In the genomic region with DNA sequence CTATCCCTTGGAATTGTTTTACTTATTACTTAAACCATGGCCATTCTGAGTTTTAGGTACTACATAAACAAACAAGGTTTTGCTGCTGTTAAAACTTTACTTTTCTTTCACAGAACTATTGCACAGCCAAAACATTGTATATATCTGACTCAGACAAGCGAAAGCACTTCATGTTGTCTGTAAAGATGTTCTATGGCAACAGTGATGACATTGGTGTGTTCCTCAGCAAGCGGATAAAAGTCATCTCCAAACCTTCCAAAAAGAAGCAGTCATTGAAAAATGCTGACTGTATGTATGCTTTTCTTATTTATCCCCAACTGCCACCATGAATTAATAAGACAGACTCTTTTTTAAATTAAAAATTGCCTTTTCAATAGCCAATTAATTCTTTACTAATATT, we compare ENCODE assay signal across 18 cellular contexts.
DNase-seq lines count a peak whose midpoint lies in the region; ATAC-seq, FAIRE-seq and TF ChIP-seq lines count a peak whose summit lies in the region.
"Had no signal": no experiment of that assay in that cellular context is flagged by ENCODE, and none has a peak within 500 bp of the region (broad histone marks: within the 10 kb centered on the region; RNA-seq: fewer than 3 reads in every experiment).

No MANE protein-coding gene starts in this region.

- H2BK5ac ChIP-seq in IMR-90 (ENCODE audit: low read depth, low read length, poor library complexity, severe bottlenecking): peak overlapping the region; percentile 4

- H3K79me1 ChIP-seq in IMR-90 (ENCODE audit: low read depth in 1 of 2, low read length in 2 of 2): peaks cover 12 to 47% of the 10 kb centered on the region in 2 experiments

- no peak overlapping the region for H3K4me2 ChIP-seq in IMR-90 (ENCODE audit: low read depth, low read length)

- no peak overlapping the region for H3K23ac ChIP-seq in IMR-90 (ENCODE audit: low read depth, low read length)

- CTCF ChIA-PET in IMR-90 (lab: Yijun Ruan, JAX): no interaction called here

- no peak overlapping the region for H3K14ac ChIP-seq in IMR-90 (replicated peaks; ENCODE audit: low read depth, low read length)

- H4K91ac ChIP-seq in IMR-90 (ENCODE audit: insufficient read depth, low read depth, low read length): no peak overlapping the region

- H3K4ac ChIP-seq in IMR-90 (ENCODE audit: low read depth, low read length): no peak overlapping the region

- in situ Hi-C loops in IMR-90 (cut with MboI; ENCODE audit: low sequenced_read_pairs): loop anchor here (10.0 kb wide), 1 partner anchor 304 kb away; no protein-coding TSS in a partner anchor

- no TSS peak for BruUV-seq in IMR-90 (replicated peaks; lab: Mats Ljungman, UMichigan)

- H3K4me3 ChIP-seq in IMR-90 (ENCODE audit: insufficient read depth, low read depth, low read length) (no peak overlapping the region), breast epithelium (no peak overlapping the region)
- H3K4me3 ChIP-seq: left lung, tibial artery had no signal

- dilution Hi-C loops in IMR-90 (cut with HindIII; ENCODE audit: low sequenced_read_pairs, unreplicated experiment): no loop called here

- peaks cover 24% of the 10 kb centered on the region for H3K36me3 ChIP-seq in IMR-90 (ENCODE audit: control insufficient read depth, insufficient read depth, low read length)
- H3K36me3 ChIP-seq in breast epithelium: no peaks in the 10 kb centered on the region

- H3K9me3 ChIP-seq in IMR-90 (ENCODE audit: control insufficient read depth, insufficient read depth, low read length) (no peaks in the 10 kb centered on the region), breast epithelium (no peaks in the 10 kb centered on the region)
- H3K9me3 ChIP-seq: Caco-2, left lung, tibial artery had no signal

- no peak overlapping the region for H2AK9ac ChIP-seq in IMR-90 (replicated peaks; ENCODE audit: low read depth, low read length, poor library complexity)

- H2BK20ac ChIP-seq in IMR-90 (ENCODE audit: low read depth, low read length): no peak overlapping the region

- DNase-seq in IMR-90 (peak; percentile 94), brain pericyte (ENCODE audit: low read depth, low spot score) (peak; percentile 12), breast epithelium (ENCODE audit: low spot score in 2 of 2) (no peak), SK-N-DZ (ENCODE audit: low spot score) (no peak)
- DNase-seq: activated CD4-positive, alpha-beta T cell treated with anti-CD3 and anti-CD28 coated beads for 4 hours; Caco-2; EL; left lung; NCI-H187 treated with DMSO at 0.1 percent for 48 hours; NCI-H446 treated with DMSO at 0.1 percent for 48 hours; right cardiac atrium; RPMI8226; stimulated activated naive CD4-positive, alpha-beta T cell treated with Interleukin-2 at 50 U/mL for 16 hours; tibial artery had no signal

- H3K4me1 ChIP-seq in IMR-90 (ENCODE audit: control insufficient read depth, insufficient read depth, low read length) (peaks cover 11% of the 10 kb centered on the region), breast epithelium (no peaks in the 10 kb centered on the region)
- H3K4me1 ChIP-seq: Caco-2, left lung had no signal

- peaks cover 11% of the 10 kb centered on the region for H3K9me1 ChIP-seq in IMR-90 (ENCODE audit: insufficient read depth, low read length)

- peak; percentile 45 for FAIRE-seq in islet of Langerhans (lab: Jason Lieb, UNC)
- FAIRE-seq: H54 had no signal

- no peak overlapping the region for H3K18ac ChIP-seq in IMR-90 (ENCODE audit: low read depth, low read length)

- no peak overlapping the region for H4K5ac ChIP-seq in IMR-90 (ENCODE audit: low read depth, low read length)

- POLR2A ChIA-PET in IMR-90 (lab: Charles Lee; ENCODE audit: unreplicated experiment): no interaction called here

- TF ChIP-seq CTCF in IMR-90 (conservative IDR thresholded peaks at IDR 0.05; ENCODE audit: low read depth, low read length) (no peak), breast epithelium (IDR thresholded peaks at IDR 0.05) (no peak)

- no peak overlapping the region for H2AFZ ChIP-seq in IMR-90 (replicated peaks; ENCODE audit: low read length, poor library complexity)

- H2AK5ac ChIP-seq in IMR-90 (ENCODE audit: low read depth, low read length): no peak overlapping the region

- no peak for TF ChIP-seq POLR2A in IMR-90 (IDR thresholded peaks at IDR 0.05; ENCODE audit: low read depth, low read length)
- no peak for TF ChIP-seq POLR2A in breast epithelium (IDR thresholded peaks at IDR 0.05)

- no peak overlapping the region for H2BK120ac ChIP-seq in IMR-90 (ENCODE audit: low read depth, low read length)

- peaks cover 20% of the 10 kb centered on the region for H4K20me1 ChIP-seq in IMR-90 (ENCODE audit: insufficient read depth, low read length)

- ATAC-seq in IMR-90 (ENCODE audit: low read depth) (peak; percentile 74), GM21526 (IDR thresholded peaks at IDR 0.05; ENCODE audit: low FRiP score, unreplicated experiment) (no peak), HG03439 (IDR thresholded peaks at IDR 0.05; ENCODE audit: unreplicated experiment) (no peak)
- ATAC-seq: left lung, right cardiac atrium had no signal

- no peak overlapping the region for H4K8ac ChIP-seq in IMR-90 (ENCODE audit: low read depth in 2 of 2, low read length in 2 of 2)

- no CpG with 5 or more reads among the region's 2 CpGs for WGBS in IMR-90 (ENCODE audit: extremely low coverage in 2 of 2, insufficient read length in 1 of 2), 2 experiments

- no peak overlapping the region for H3K9ac ChIP-seq in IMR-90 (ENCODE audit: low read depth, low read length)

- intact Hi-C loops in IMR-90 (cut with micrococcal nuclease): no loop called here
- intact Hi-C loops in breast epithelium (cut with DNase I; ENCODE audit: low total_unique reads): loop anchor here (2.0 kb wide), 1 partner anchor 50 kb away; no protein-coding TSS in a partner anchor

- H3K56ac ChIP-seq in IMR-90 (ENCODE audit: extremely low read depth, insufficient read depth, low read length): no peak overlapping the region

- H3K27me3 ChIP-seq in IMR-90 (ENCODE audit: control insufficient read depth, insufficient read depth, low read length) (no peaks in the 10 kb centered on the region), breast epithelium (no peaks in the 10 kb centered on the region)
- H3K27me3 ChIP-seq: left lung, tibial artery had no signal

- no peak overlapping the region for H3K27ac ChIP-seq in IMR-90 (ENCODE audit: insufficient read depth, low read length)
- H3K27ac ChIP-seq in breast epithelium: no peak overlapping the region
- H3K27ac ChIP-seq: left lung, tibial artery had no signal

- no peak overlapping the region for H2BK15ac ChIP-seq in IMR-90 (ENCODE audit: low read depth, low read length)

- no peak; the same call in 1 of the 2 replicates for TF ChIP-seq RAD21 in IMR-90 (IDR thresholded peaks at IDR 0.05; ENCODE audit: low read length)

TF ChIP-seq in IMR-90, 13 proteins besides CTCF, POLR2A, EP300 and RAD21:
- TF ChIP-seq MXI1 (IDR thresholded peaks at IDR 0.05; ENCODE audit: borderline replicate concordance, low read depth, low read length) (no peak), MAZ (IDR thresholded peaks at IDR 0.05; ENCODE audit: borderline replicate concordance, low read depth, low read length) (no peak), CEBPB (IDR thresholded peaks at IDR 0.05; ENCODE audit: low read depth, low read length) (peak; percentile 92), MAFK (IDR thresholded peaks at IDR 0.05; ENCODE audit: low read depth, low read length) (peak; percentile 89), SMC3 (IDR thresholded peaks at IDR 0.05; ENCODE audit: low read depth, low read length) (no peak), RFX5 (IDR thresholded peaks at IDR 0.05; ENCODE audit: low read depth, low read length) (0 out of 2 replicates have a peak, but pooled peaks have one; percentile 37), FOS (IDR thresholded peaks at IDR 0.05; ENCODE audit: low read depth, low read length) (peak; percentile 76; the same call in 1 of the 2 replicates), RCOR1 (IDR thresholded peaks at IDR 0.05; ENCODE audit: insufficient replicate concordance, low read length) (no peak), NFE2L2 (IDR thresholded peaks at IDR 0.05; ENCODE audit: low read depth, low read length) (no peak; the same call in 1 of the 2 replicates), CHD1 (IDR thresholded peaks at IDR 0.05; ENCODE audit: low read depth, low read length) (no peak), BHLHE40 (IDR thresholded peaks at IDR 0.05; ENCODE audit: low read depth, low read length) (no peak)
- TF ChIP-seq, protein P1, sequence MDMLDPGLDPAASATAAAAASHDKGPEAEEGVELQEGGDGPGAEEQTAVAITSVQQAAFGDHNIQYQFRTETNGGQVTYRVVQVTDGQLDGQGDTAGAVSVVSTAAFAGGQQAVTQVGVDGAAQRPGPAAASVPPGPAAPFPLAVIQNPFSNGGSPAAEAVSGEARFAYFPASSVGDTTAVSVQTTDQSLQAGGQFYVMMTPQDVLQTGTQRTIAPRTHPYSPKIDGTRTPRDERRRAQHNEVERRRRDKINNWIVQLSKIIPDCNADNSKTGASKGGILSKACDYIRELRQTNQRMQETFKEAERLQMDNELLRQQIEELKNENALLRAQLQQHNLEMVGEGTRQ (IDR thresholded peaks at IDR 0.05; ENCODE audit: low read depth, low read length): no peak
- TF ChIP-seq, protein P2, sequence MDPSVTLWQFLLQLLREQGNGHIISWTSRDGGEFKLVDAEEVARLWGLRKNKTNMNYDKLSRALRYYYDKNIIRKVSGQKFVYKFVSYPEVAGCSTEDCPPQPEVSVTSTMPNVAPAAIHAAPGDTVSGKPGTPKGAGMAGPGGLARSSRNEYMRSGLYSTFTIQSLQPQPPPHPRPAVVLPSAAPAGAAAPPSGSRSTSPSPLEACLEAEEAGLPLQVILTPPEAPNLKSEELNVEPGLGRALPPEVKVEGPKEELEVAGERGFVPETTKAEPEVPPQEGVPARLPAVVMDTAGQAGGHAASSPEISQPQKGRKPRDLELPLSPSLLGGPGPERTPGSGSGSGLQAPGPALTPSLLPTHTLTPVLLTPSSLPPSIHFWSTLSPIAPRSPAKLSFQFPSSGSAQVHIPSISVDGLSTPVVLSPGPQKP (IDR thresholded peaks at IDR 0.05; ENCODE audit: borderline replicate concordance, low read depth, low read length): no peak

Comparison
In these comparisons a context has a peak if more than half of its experiments do, and no peak if none do; other contexts are left out.
1. DNase-seq: peak in IMR-90 (single experiment) and brain pericyte (single experiment); none in breast epithelium (0 of 2) and SK-N-DZ (single experiment).